ENCODE assay signal across 9 cellular contexts in the genomic region with DNA sequence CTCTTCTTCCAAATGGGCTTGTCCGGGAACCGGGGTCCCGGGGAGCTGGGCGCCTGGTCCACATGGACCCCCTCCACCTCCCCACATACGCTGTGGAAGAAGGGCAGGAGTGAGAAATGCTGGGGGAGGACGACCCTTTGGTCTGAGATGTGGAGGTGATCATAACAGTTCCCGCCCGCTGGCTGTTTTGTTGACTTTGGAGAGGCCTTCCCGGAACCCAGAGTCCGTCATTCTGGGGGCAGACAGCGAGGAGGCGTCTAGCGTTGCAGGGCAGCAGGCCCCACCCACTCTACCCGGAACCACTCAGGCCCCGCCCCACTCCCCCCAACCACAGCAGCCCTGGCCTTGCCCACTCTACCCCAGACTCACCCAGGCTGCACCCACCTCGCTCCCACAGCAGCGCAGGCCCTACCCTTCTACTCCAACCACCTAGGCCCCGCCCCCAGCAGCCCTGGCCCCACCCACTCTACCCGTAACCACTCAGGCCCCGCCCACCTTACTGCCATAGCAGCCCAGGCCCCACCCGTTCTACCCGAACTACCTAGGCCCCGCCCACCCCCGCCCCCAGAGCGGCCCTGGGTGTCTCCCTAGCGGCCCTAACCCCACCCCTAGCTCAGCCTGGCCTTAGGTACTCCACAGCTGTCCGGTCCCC. TPM values are rescaled to one million over a fixed set of nuclear protein-coding genes. Genes with fewer than 3 reads are reported as not detected.
DNase-seq lines count a peak whose midpoint lies in the region; ATAC-seq and TF ChIP-seq lines count a peak whose summit lies in the region.
"Had no signal": no experiment of that assay in that cellular context is flagged by ENCODE, and none has a peak within 500 bp of the region (broad histone marks: within the 10 kb centered on the region; RNA-seq: fewer than 3 reads in every experiment).

No MANE protein-coding gene starts in this region.

- no peaks in the 10 kb centered on the region for H3K4me1 ChIP-seq in foreskin keratinocyte

- peaks cover 17% of the 10 kb centered on the region for H3K36me3 Mint-ChIP-seq in T-helper 2 cell treated with Interferon-gamma antibody and Interleukin-4, amounts not matched to agents 5 μg/mL and 100 μg/mL, for 36 hours (ENCODE audit: low read depth)

- TF ChIP-seq CTCF in GM12865 (IDR thresholded peaks at IDR 0.05; ENCODE audit: insufficient read depth, low read depth, low read length, missing control alignments) (no peak), foreskin keratinocyte (conservative IDR thresholded peaks at IDR 0.05) (no peak)

- no peak overlapping the region for H3K4me3 ChIP-seq in GM12865 (ENCODE audit: low read depth, low read length)

- DNase-seq in GM12865 (ENCODE audit: low read depth) (peak; percentile 60), foreskin keratinocyte (no peak), putamen (ENCODE audit: low spot score) (peak; percentile 34), OCI-M2 (lab: John Stamatoyannopoulos, UW; ENCODE audit: unreplicated experiment) (no peak), 8988T (no peak), NCI-H1417 treated with DMSO at 0.1 percent for 48 hours (lab: John Stamatoyannopoulos, UW) (no peak), T1000 (lab: John Stamatoyannopoulos, UW) (no peak)
- DNase-seq in T-helper 2 cell treated with Interferon-gamma antibody and Interleukin-4, amounts not matched to agents 5 μg/mL and 100 μg/mL, for 36 hours (ENCODE audit: low spot score) = no peak
- DNase-seq: effector memory CD8-positive, alpha-beta T cell had no signal

- no peaks in the 10 kb centered on the region for H3K27me3 ChIP-seq in foreskin keratinocyte

- H3K4me1 Mint-ChIP-seq in T-helper 2 cell treated with Interferon-gamma antibody and Interleukin-4, amounts not matched to agents 5 μg/mL and 100 μg/mL, for 36 hours (ENCODE audit: low read depth) = peaks cover 3% of the 10 kb centered on the region

- no peaks in the 10 kb centered on the region for H3K27me3 Mint-ChIP-seq in T-helper 2 cell treated with Interferon-gamma antibody and Interleukin-4, amounts not matched to agents 5 μg/mL and 100 μg/mL, for 36 hours (ENCODE audit: low read depth)
- H3K27me3 Mint-ChIP-seq: effector memory CD8-positive, alpha-beta T cell had no signal

- no peak overlapping the region for H3K27ac ChIP-seq in foreskin keratinocyte

- H3K4me3 Mint-ChIP-seq in T-helper 2 cell treated with Interferon-gamma antibody and Interleukin-4, amounts not matched to agents 5 μg/mL and 100 μg/mL, for 36 hours = no peak overlapping the region
- H3K4me3 Mint-ChIP-seq: effector memory CD8-positive, alpha-beta T cell had no signal

- peak; percentile 41 for ATAC-seq in foreskin keratinocyte
- ATAC-seq: effector memory CD8-positive, alpha-beta T cell had no signal

- H3K9me3 Mint-ChIP-seq in T-helper 2 cell treated with Interferon-gamma antibody and Interleukin-4, amounts not matched to agents 5 μg/mL and 100 μg/mL, for 36 hours = no peaks in the 10 kb centered on the region
- H3K9me3 Mint-ChIP-seq: effector memory CD8-positive, alpha-beta T cell had no signal

- peak overlapping the region; percentile 20 for H3K27ac Mint-ChIP-seq in T-helper 2 cell treated with Interferon-gamma antibody and Interleukin-4, amounts not matched to agents 5 μg/mL and 100 μg/mL, for 36 hours
- H3K27ac Mint-ChIP-seq: effector memory CD8-positive, alpha-beta T cell had no signal

RNA-seq across cellular contexts. Expression of a gene that starts 7.1 kb away (rescaled TPM):
- 52.3 and 61.7 TPM in 2 replicates for total RNA-seq in foreskin keratinocyte
- polyA plus RNA-seq in foreskin keratinocyte = 59.8 and 74.0 TPM in 2 replicates

RNA-seq across cellular contexts. Expression of a gene that starts 9.2 kb away (rescaled TPM):
- total RNA-seq in foreskin keratinocyte = 53.9 and 69.8 TPM in 2 replicates
- 69.1 and 80.5 TPM in 2 replicates for polyA plus RNA-seq in foreskin keratinocyte

RNA-seq across cellular contexts. Expression of a gene that starts 9.8 kb away (rescaled TPM):
- 3.4 and 4.8 TPM in 2 replicates for total RNA-seq in foreskin keratinocyte
- 4.6 and 5.2 TPM in 2 replicates for polyA plus RNA-seq in foreskin keratinocyte

RNA-seq across cellular contexts. Expression of a gene that starts 37.0 kb away (rescaled TPM):
- 49.3 and 57.8 TPM in 2 replicates for total RNA-seq in foreskin keratinocyte
- 54.1 and 56.0 TPM in 2 replicates for polyA plus RNA-seq in foreskin keratinocyte

RNA-seq across cellular contexts. Expression of a gene that starts 42.2 kb away (rescaled TPM):
- 0.14 and 0.34 TPM in 2 replicates for total RNA-seq in foreskin keratinocyte
- 0.09 and 0.15 TPM in 2 replicates for polyA plus RNA-seq in foreskin keratinocyte

Comparison
In these comparisons a context has a peak if more than half of its experiments do, and no peak if none do; other contexts are left out.
1. DNase-seq: peak in GM12865 (single experiment) and putamen (single experiment); none in T-helper 2 cell treated with Interferon-gamma antibody and Interleukin-4, amounts not matched to agents 5 μg/mL and 100 μg/mL, for 36 hours (single experiment), foreskin keratinocyte (0 of 2), OCI-M2 (single experiment), 8988T (single experiment), NCI-H1417 treated with DMSO at 0.1 percent for 48 hours (single experiment) and T1000 (single experiment).